Comparison of ENCODE assay signal across 1 cellular context in genomic region chr11:129331871-129332274, GRCh38.
TF ChIP-seq lines count a peak whose summit lies in the region.

No MANE protein-coding gene starts in this region.

TF ChIP-seq in WTC11, 78 proteins besides CTCF, POLR2A, EP300 and RAD21 (continued from another document):
- TF ChIP-seq ZSCAN18 (CRISPR knock-in tag; IDR thresholded peaks at IDR 0.05), result no peak
- TF ChIP-seq GTF2I (CRISPR knock-in tag; conservative IDR thresholded peaks at IDR 0.05), result no peak
- no peak for TF ChIP-seq MXD4 (CRISPR knock-in tag; IDR thresholded peaks at IDR 0.05; ENCODE audit: borderline replicate concordance)
- TF ChIP-seq FOXP4 (CRISPR knock-in tag; IDR thresholded peaks at IDR 0.05), result no peak
- TF ChIP-seq OVOL2 (CRISPR knock-in tag; IDR thresholded peaks at IDR 0.05; ENCODE audit: borderline replicate concordance), result no peak
- no peak for TF ChIP-seq PREB (CRISPR knock-in tag; IDR thresholded peaks at IDR 0.05; ENCODE audit: borderline replicate concordance)
